ENCODE assay signal across 8 cellular contexts in genomic region chr16:56931769-56932587, GRCh38. TPM values are rescaled to one million over a fixed set of nuclear protein-coding genes. Genes with fewer than 3 reads are reported as not detected.
DNase-seq lines count a peak whose midpoint lies in the region; ATAC-seq, FAIRE-seq and TF ChIP-seq lines count a peak whose summit lies in the region.

Gene HERPUD1 (plus strand): TSS chr16:56932142. CDS start chr16:56932245, 103 bp downstream.

- peaks cover 18 to 19% of the 10 kb centered on the region in 2 donors for H3K4me1 ChIP-seq in kidney (ENCODE audit: control insufficient read depth in 1 of 2, insufficient read depth in 1 of 2, low read depth in 1 of 2, low read length in 2 of 2)

- peak within 1 kb of the TSS; percentile 99 for H3K27ac ChIP-seq in kidney (ENCODE audit: low read depth in 2 of 2, low read length in 2 of 2)

- H3K4me3 ChIP-seq in kidney (ENCODE audit: low read length in 2 of 2), result peak within 1 kb of the TSS; percentile 87 to 89

- no peaks in the 10 kb centered on the region for H3K9me3 ChIP-seq in kidney (ENCODE audit: control insufficient read depth in 1 of 2, low read length in 2 of 2)

- H3K36me3 ChIP-seq in kidney (ENCODE audit: control insufficient read depth in 1 of 2, insufficient read depth in 2 of 2, low read length in 2 of 2), result peaks cover 15 to 23% of the 10 kb centered on the region in 2 donors

- DNase-seq in AG20443 (ENCODE audit: low spot score), result peak; percentile 100
- peak; percentile 100 for DNase-seq in NCI-H460 (ENCODE audit: extremely low read depth, low read depth)
- DNase-seq in activated CD4-positive, CD25-positive, alpha-beta regulatory T cell treated with anti-CD3 and anti-CD28 coated beads, Interleukin-2, amount 50 U/mL, for 72 hours, result peak; percentile 98
- peak; percentile 80 to 94 for DNase-seq in cerebellar nuclear complex (lab: John Stamatoyannopoulos, UW)
- DNase-seq in kidney, result peak; percentile 100
- DNase-seq in stimulated activated CD4-positive, alpha-beta T cell treated with anti-CD3 and anti-CD28 coated beads, Interleukin-15, amount 100 ng/mL, for 24 hours, result peak; percentile 99

- H3K9ac ChIP-seq in kidney (ENCODE audit: low read length in 2 of 2), result peak within 1 kb of the TSS; percentile 95 to 99

- TF ChIP-seq CTCF in kidney (IDR thresholded peaks at IDR 0.05; ENCODE audit: borderline replicate concordance, extremely low read depth, insufficient read depth), result no peak

- ATAC-seq in GM19043 (IDR thresholded peaks at IDR 0.05; ENCODE audit: low read depth, unreplicated experiment) (peak; percentile 87), HG03378 (IDR thresholded peaks at IDR 0.05; ENCODE audit: unreplicated experiment) (peak; percentile 72)

- intact Hi-C loops in kidney (cut with DNase I), result no loop called here

- FAIRE-seq in kidney (lab: Jason Lieb, UNC), result peak; percentile 78

RNA-seq across cellular contexts. Expression of gene HERPUD1, which starts in this region (rescaled TPM):
- total RNA-seq in NCI-H460 (2014; rRNA removed; shearing (Covaris generic)), result 184 and 222 TPM in 2 replicates
- polyA plus RNA-seq in NCI-H460 (2014; cell fraction: nucleus; rRNA removed), result 135 and 172 TPM in 2 replicates
- total RNA-seq in kidney, result 209 TPM
- 234 TPM for polyA plus RNA-seq in kidney (ENCODE audit: insufficient read depth, low read depth, low replicate concordance)

Comparison
In these comparisons a context has a peak if more than half of its experiments do, and no peak if none do; other contexts are left out.
1. Peak in every context shown above with its lines: DNase-seq, ATAC-seq, H3K4me3 ChIP-seq and H3K27ac ChIP-seq.